14 cellular contexts compared by ENCODE assay signal in genomic region chr22:40665312-40665711, GRCh38. TPM values are rescaled to one million over a fixed set of nuclear protein-coding genes. Genes with fewer than 3 reads are reported as not detected.
DNase-seq lines count a peak whose midpoint lies in the region; TF ChIP-seq lines count a peak whose summit lies in the region.
"Had no signal": no experiment of that assay in that cellular context is flagged by ENCODE, and none has a peak within 500 bp of the region (broad histone marks: within the 10 kb centered on the region; RNA-seq: fewer than 3 reads in every experiment).

No MANE protein-coding gene starts in this region.

- H3K27me3 Mint-ChIP-seq in activated naive CD4-positive, alpha-beta T cell treated with anti-CD3 and anti-CD28 coated beads, Interleukin-2, amount 10 ng/mL, durations not matched to agents 7 days and 5 days = peaks cover 8% of the 10 kb centered on the region
- H3K27me3 Mint-ChIP-seq: activated CD4-positive, alpha-beta T cell treated with anti-CD3 and anti-CD28 coated beads, Interleukin-2, amount 10 ng/mL, durations not matched to agents 24 days and 14 days; stimulated activated naive CD8-positive, alpha-beta T cell treated with anti-CD3 and anti-CD28 coated beads, Interleukin-15, Interleukin-2, amounts not matched to agents 100 ng/mL and 50 ng/mL, for 24 hours had no signal

- H3K27me3 ChIP-seq in layer of hippocampus (ENCODE audit: control insufficient read depth, insufficient read depth, low read length) (no peaks in the 10 kb centered on the region), smooth muscle cell (ENCODE audit: low read depth) (no peaks in the 10 kb centered on the region), A673 (replicated peaks; ENCODE audit: insufficient read depth, low read depth, low read length, poor library complexity) (no peaks in the 10 kb centered on the region), spleen (replicated peaks in 1 of 7) (no peaks in the 10 kb centered on the region)

- no peak overlapping the region for H3K27ac Mint-ChIP-seq in activated naive CD4-positive, alpha-beta T cell treated with anti-CD3 and anti-CD28 coated beads, Interleukin-2, amount 10 ng/mL, durations not matched to agents 7 days and 5 days
- H3K27ac Mint-ChIP-seq: activated CD4-positive, alpha-beta T cell treated with anti-CD3 and anti-CD28 coated beads, Interleukin-2, amount 10 ng/mL, durations not matched to agents 24 days and 14 days; stimulated activated naive CD8-positive, alpha-beta T cell treated with anti-CD3 and anti-CD28 coated beads, Interleukin-15, Interleukin-2, amounts not matched to agents 100 ng/mL and 50 ng/mL, for 24 hours had no signal

- intact Hi-C loops in A673 (cut with micrococcal nuclease; ENCODE audit: unreplicated experiment) = no loop called here
- intact Hi-C loops in spleen (cut with DNase I; ENCODE audit: low total_unique reads) = no loop called here

- H3K27ac ChIP-seq in layer of hippocampus (ENCODE audit: low read depth, low read length) (peak overlapping the region; percentile 66), smooth muscle cell (ENCODE audit: low read depth) (peak overlapping the region; percentile 87), A673 (ENCODE audit: low read depth, low read length, poor library complexity, severe bottlenecking) (no peak overlapping the region), spleen (peak overlapping the region in 1 of 8 donors; percentile 22)

- H3F3A ChIP-seq in smooth muscle cell (ENCODE audit: low read depth) = peaks cover 41% of the 10 kb centered on the region

- peak; percentile 83 for DNase-seq in G401 (ENCODE audit: low spot score)
- DNase-seq in dedifferentiated amniotic fluid mesenchymal stem cell (ENCODE audit: extremely low spot score) = peak; percentile 43
- DNase-seq in smooth muscle cell (lab: John Stamatoyannopoulos, UW; ENCODE audit: unreplicated experiment) = no peak
- no peak for DNase-seq in A673 (ENCODE audit: low spot score)
- DNase-seq in stimulated activated CD4-positive, alpha-beta T cell treated with anti-CD3 and anti-CD28 coated beads, Interleukin-1b, Interleukin-23, amount 100 ng/mL, for 48 hours = no peak
- no peak for DNase-seq in spleen
- no peak for DNase-seq in activated naive CD4-positive, alpha-beta T cell treated with anti-CD3 and anti-CD28 coated beads, Interleukin-2, amount 10 ng/mL, durations not matched to agents 7 days and 5 days
- DNase-seq: activated CD4-positive, alpha-beta T cell treated with anti-CD3 and anti-CD28 coated beads, Interleukin-2, amount 10 ng/mL, durations not matched to agents 24 days and 14 days; COR-L47; cortex of kidney; MV-4-11 had no signal

- H3K36me3 Mint-ChIP-seq in activated naive CD4-positive, alpha-beta T cell treated with anti-CD3 and anti-CD28 coated beads, Interleukin-2, amount 10 ng/mL, durations not matched to agents 7 days and 5 days = peaks cover 2% of the 10 kb centered on the region

- peaks cover 8% of the 10 kb centered on the region for H3K9me3 Mint-ChIP-seq in activated naive CD4-positive, alpha-beta T cell treated with anti-CD3 and anti-CD28 coated beads, Interleukin-2, amount 10 ng/mL, durations not matched to agents 7 days and 5 days

- 66% methylated on average over 4 of the region's 4 CpGs for WGBS in smooth muscle cell (ENCODE audit: low lambda C conversion rate)
- 73 to 93% (median 84%) methylated on average over 4 of the region's 4 CpGs for WGBS in spleen, 5 donors

- TF ChIP-seq POLR2A in spleen (IDR thresholded peaks at IDR 0.05) = no peak

- H4K20me1 ChIP-seq in smooth muscle cell (ENCODE audit: low read depth) = no peaks in the 10 kb centered on the region

- peaks cover 22% of the 10 kb centered on the region for H3K4me1 Mint-ChIP-seq in activated naive CD4-positive, alpha-beta T cell treated with anti-CD3 and anti-CD28 coated beads, Interleukin-2, amount 10 ng/mL, durations not matched to agents 7 days and 5 days

- H3K36me3 ChIP-seq in smooth muscle cell (ENCODE audit: low read depth) (no peaks in the 10 kb centered on the region), A673 (ENCODE audit: insufficient read depth, low read length, poor library complexity, severe bottlenecking) (no peaks in the 10 kb centered on the region), spleen (no peaks in the 10 kb centered on the region)

- CTCF ChIA-PET in A673 (lab: Charles Lee) = no interaction called here
- CTCF ChIA-PET in activated naive CD4-positive, alpha-beta T cell treated with anti-CD3 and anti-CD28 coated beads, Interleukin-2, amount 10 ng/mL, durations not matched to agents 7 days and 5 days (lab: Charles Lee) = interaction anchor here (1.4 kb wide), 1 partner anchor 18 kb away, joined by 3 read pairs; no protein-coding TSS in a partner anchor

- TF ChIP-seq CTCF in smooth muscle cell (IDR thresholded peaks at IDR 0.05; ENCODE audit: borderline replicate concordance, insufficient read depth, poor library complexity, severe bottlenecking) (no peak), A673 (conservative IDR thresholded peaks at IDR 0.05; ENCODE audit: low read depth, low read length) (no peak), spleen (IDR thresholded peaks at IDR 0.05 in 8 of 11, conservative IDR thresholded peaks at IDR 0.05 in 3 of 11) (no peak)

- H3K79me2 ChIP-seq in smooth muscle cell (ENCODE audit: low read depth) = no peaks in the 10 kb centered on the region

- H3K9ac ChIP-seq in smooth muscle cell (ENCODE audit: low read depth) = peak overlapping the region; percentile 25

- H2AFZ ChIP-seq in smooth muscle cell (ENCODE audit: low read depth) = no peak overlapping the region

- no peak overlapping the region for H3K4me3 Mint-ChIP-seq in activated naive CD4-positive, alpha-beta T cell treated with anti-CD3 and anti-CD28 coated beads, Interleukin-2, amount 10 ng/mL, durations not matched to agents 7 days and 5 days
- H3K4me3 Mint-ChIP-seq: activated CD4-positive, alpha-beta T cell treated with anti-CD3 and anti-CD28 coated beads, Interleukin-2, amount 10 ng/mL, durations not matched to agents 24 days and 14 days; stimulated activated naive CD8-positive, alpha-beta T cell treated with anti-CD3 and anti-CD28 coated beads, Interleukin-15, Interleukin-2, amounts not matched to agents 100 ng/mL and 50 ng/mL, for 24 hours had no signal

- H3K4me3 ChIP-seq in smooth muscle cell = no peak overlapping the region
- H3K4me3 ChIP-seq in A673 (ENCODE audit: low read depth, low read length, poor library complexity, severe bottlenecking) = no peak overlapping the region
- H3K4me3 ChIP-seq in spleen = no peak overlapping the region

- POLR2A ChIA-PET in A673 (lab: Charles Lee; ENCODE audit: low non-redundant PET) = no interaction called here

- H3K4me2 ChIP-seq in smooth muscle cell = peak overlapping the region; percentile 0

- no peaks in the 10 kb centered on the region for H3K4me1 ChIP-seq in smooth muscle cell (ENCODE audit: low read depth)
- no peaks in the 10 kb centered on the region for H3K4me1 ChIP-seq in A673 (ENCODE audit: insufficient read depth, low read length, poor library complexity, severe bottlenecking)
- H3K4me1 ChIP-seq in spleen = peaks cover 0 to 19% (median 3%) of the 10 kb centered on the region in 6 donors

- no TSS peak for BruUV-seq in A673 (replicated peaks; lab: Mats Ljungman, UMichigan)

- H3K9me3 ChIP-seq in smooth muscle cell (replicated peaks; ENCODE audit: low read depth) (no peaks in the 10 kb centered on the region), A673 (ENCODE audit: low read depth, low read length, poor library complexity, severe bottlenecking) (no peaks in the 10 kb centered on the region), spleen (no peaks in the 10 kb centered on the region)

- in situ Hi-C loops in G401 (cut with HindIII; ENCODE audit: low sequenced_read_pairs) = no loop called here

RNA-seq across cellular contexts. Expression of gene MCHR1, which starts 14.0 kb away (rescaled TPM):
- 0.34 TPM in 1 of 2 replicates, not detected in the other for total RNA-seq in G401 (2014; rRNA removed; shearing (Covaris generic))
- total RNA-seq in smooth muscle cell (11.8 and 24.6 TPM in 2 replicates), A673 (2021) (not detected in 2 replicates), spleen (under 1 TPM in 2 of 7 donors, not detected in 5; 0.36 to 0.70 TPM)
- polyA plus RNA-seq in smooth muscle cell (12.8 and 18.9 TPM in 2 replicates), spleen (under 1 TPM; 0.10 to 0.23 (median 0.17) TPM)
- total RNA-seq: activated CD4-positive, alpha-beta T cell treated with anti-CD3 and anti-CD28 coated beads, Interleukin-2, amount 10 ng/mL, durations not matched to agents 24 days and 14 days; mononuclear cell had no signal

RNA-seq across cellular contexts. Expression of gene MRTFA, which starts 28.8 kb away (rescaled TPM):
- total RNA-seq in G401 (2014; rRNA removed; shearing (Covaris generic)) = 11.0 and 14.6 TPM in 2 replicates
- 34.1 and 41.7 TPM in 2 replicates for total RNA-seq in smooth muscle cell
- 25.5 and 44.3 TPM in 2 replicates for polyA plus RNA-seq in smooth muscle cell
- 35.8 and 41.2 TPM in 2 replicates for total RNA-seq in A673 (2021)
- 100 to 1,000 TPM in 3 of 7 donors, 10 to 100 TPM in 4; 76.2 to 138 (median 97.3) TPM for total RNA-seq in spleen
- polyA plus RNA-seq in spleen = 10 to 100 TPM; 17.6 to 35.0 (median 24.6) TPM

Comparison
In these comparisons a context has a peak if more than half of its experiments do, and no peak if none do; other contexts are left out.
1. DNase-seq: peak in G401 (single experiment) and dedifferentiated amniotic fluid mesenchymal stem cell (single experiment); none in smooth muscle cell (single experiment), A673 (single experiment), stimulated activated CD4-positive, alpha-beta T cell treated with anti-CD3 and anti-CD28 coated beads, Interleukin-1b, Interleukin-23, amount 100 ng/mL, for 48 hours (single experiment), spleen (single experiment) and activated naive CD4-positive, alpha-beta T cell treated with anti-CD3 and anti-CD28 coated beads, Interleukin-2, amount 10 ng/mL, durations not matched to agents 7 days and 5 days (single experiment).